In genomic region chr3:14179795-14180194, GRCh38 we compare ENCODE assay signal across 1 cellular context.
TF ChIP-seq lines count a peak whose summit lies in the region.

No MANE protein-coding gene starts in this region.

TF ChIP-seq in GM12878, 131 proteins besides CTCF, POLR2A, EP300 and RAD21:
- TF ChIP-seq CHD1 (IDR thresholded peaks at IDR 0.05; ENCODE audit: low read depth, low read length), result no peak
- TF ChIP-seq CEBPB (IDR thresholded peaks at IDR 0.05; ENCODE audit: borderline replicate concordance in 1 of 2, low read depth in 2 of 2, low read length in 2 of 2), result no peak
- TF ChIP-seq RBBP5 (conservative IDR thresholded peaks at IDR 0.05), result no peak
- no peak for TF ChIP-seq NRF1 (conservative IDR thresholded peaks at IDR 0.05; ENCODE audit: low read depth, low read length)
- no peak for TF ChIP-seq EGR1 (IDR thresholded peaks at IDR 0.05; ENCODE audit: borderline replicate concordance in 1 of 2, low read depth in 2 of 2, low read length in 2 of 2)
- TF ChIP-seq PAX8 (IDR thresholded peaks at IDR 0.05), result no peak
- no peak for TF ChIP-seq ZBED1 (IDR thresholded peaks at IDR 0.05; ENCODE audit: borderline replicate concordance)
- TF ChIP-seq SREBF1 (IDR thresholded peaks at IDR 0.05; ENCODE audit: low read length), result no peak
